Comparison of ENCODE assay signal across 8 cellular contexts in the genomic region with DNA sequence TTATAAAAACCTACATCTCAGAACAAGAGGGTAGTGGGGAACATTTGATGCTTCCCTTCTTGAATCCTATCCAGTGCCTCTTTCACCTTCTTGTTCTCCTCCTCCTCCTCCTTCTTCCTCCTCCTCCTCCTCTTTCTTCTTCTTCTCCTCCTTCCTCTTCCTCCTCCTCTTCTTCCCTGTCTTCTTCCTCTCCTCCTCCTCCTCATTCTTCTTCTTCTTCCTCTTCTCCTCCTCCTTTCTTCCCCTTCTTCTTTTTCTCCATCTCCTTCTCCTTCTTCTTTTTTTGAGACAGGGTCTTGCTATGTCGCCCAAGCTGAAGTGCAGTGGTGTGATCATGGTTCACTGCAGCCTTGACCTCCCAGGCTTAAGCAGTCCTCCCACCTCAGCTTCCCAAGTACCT. TPM values are rescaled to one million over a fixed set of nuclear protein-coding genes. Genes with fewer than 3 reads are reported as not detected.
"Had no signal": no experiment of that assay in that cellular context is flagged by ENCODE, and none has a peak within 500 bp of the region (broad histone marks: within the 10 kb centered on the region; RNA-seq: fewer than 3 reads in every experiment).

No MANE protein-coding gene starts in this region.

- DNase-seq: GDM1, GF-D8 had no signal

- ATAC-seq: GM12878 had no signal

- H3K4me3 ChIP-seq: GM12878 had no signal

- FAIRE-seq: G401.6, GM12878, GM12891, GM18507, GM19239 had no signal

RNA-seq across cellular contexts. Expression of gene SLC35F3, which starts 31.9 kb away (rescaled TPM):
- total RNA-seq: G401 had no signal
